In the genomic region with DNA sequence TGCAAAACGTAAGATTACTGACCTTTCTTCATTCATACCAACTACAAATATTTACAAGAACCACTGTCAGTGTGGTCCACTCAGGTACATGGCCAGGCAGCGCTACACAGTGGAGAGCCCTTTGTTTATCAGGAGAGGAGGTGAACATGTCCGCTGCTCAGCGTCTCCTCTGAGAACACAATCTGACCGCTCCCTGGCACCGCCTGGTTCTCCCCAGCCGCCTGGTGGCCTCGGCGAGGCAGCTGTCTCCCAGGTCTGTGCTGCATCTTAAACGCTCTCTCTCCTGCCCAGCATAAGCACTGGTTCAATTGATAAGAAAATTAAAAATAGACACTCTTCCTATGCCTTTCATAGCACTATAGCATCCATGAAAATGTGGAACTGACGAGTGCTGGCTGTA, we compare ENCODE assay signal across 24 cellular contexts.
DNase-seq lines count a peak whose midpoint lies in the region; ATAC-seq and TF ChIP-seq lines count a peak whose summit lies in the region.
"Had no signal": no experiment of that assay in that cellular context is flagged by ENCODE, and none has a peak within 500 bp of the region (broad histone marks: within the 10 kb centered on the region; RNA-seq: fewer than 3 reads in every experiment).

No MANE protein-coding gene starts in this region.

- peaks cover 10% of the 10 kb centered on the region for H3K4me1 Mint-ChIP-seq in chondrocyte (ENCODE audit: low read depth)
- H3K4me1 Mint-ChIP-seq: CD8-positive, alpha-beta memory T cell; immature natural killer cell; neural crest cell; stimulated activated effector memory CD8-positive, alpha-beta T cell treated with anti-CD3 and anti-CD28 coated beads, Interleukin-12 subunit alpha, Interleukin-12 subunit beta, amount 100 ng/mL, for 72 hours had no signal

- peaks cover 27% of the 10 kb centered on the region for H3K27me3 Mint-ChIP-seq in chondrocyte (ENCODE audit: low read depth)

- H3K36me3 Mint-ChIP-seq in chondrocyte (ENCODE audit: low read depth), result peaks cover 3% of the 10 kb centered on the region
- H3K36me3 Mint-ChIP-seq: CD8-positive, alpha-beta memory T cell; immature natural killer cell; stimulated activated effector memory CD8-positive, alpha-beta T cell treated with anti-CD3 and anti-CD28 coated beads, Interleukin-12 subunit alpha, Interleukin-12 subunit beta, amount 100 ng/mL, for 72 hours had no signal

- no peak overlapping the region for H3K27ac Mint-ChIP-seq in chondrocyte (ENCODE audit: unreplicated experiment)
- H3K27ac Mint-ChIP-seq: CD8-positive, alpha-beta memory T cell; HFFc6; stimulated activated effector memory CD8-positive, alpha-beta T cell treated with anti-CD3 and anti-CD28 coated beads, Interleukin-12 subunit alpha, Interleukin-12 subunit beta, amount 100 ng/mL, for 72 hours had no signal

- DNase-seq in DMS153 (lab: John Stamatoyannopoulos, UW), result peak; percentile 18
- peak; percentile 46 for DNase-seq in HT-29 (ENCODE audit: low spot score)
- DNase-seq in chondrocyte (ENCODE audit: low spot score), result peak; percentile 65
- DNase-seq in mucosa of gallbladder (ENCODE audit: low spot score), result peak; percentile 24
- no peak for DNase-seq in NCI-H524 treated with DMSO at 0.1 percent for 48 hours (lab: John Stamatoyannopoulos, UW)
- no peak for DNase-seq in kidney glomerular epithelial cell (lab: John Stamatoyannopoulos, UW)
- DNase-seq: activated CD4-positive, alpha-beta T cell treated with anti-CD3 and anti-CD28 coated beads for 1 hour; activated CD8-positive, alpha-beta memory T cell treated with anti-CD3 and anti-CD28 coated beads for 24 hours; activated naive CD4-positive, alpha-beta T cell treated with anti-CD3 and anti-CD28 coated beads, Interleukin-2, amount 50 U/mL, for 16 hours; activated T-cell treated with anti-CD3 and anti-CD28 coated beads, Interleukin-2, amount 50 U/mL, for 4 hours; CD8-positive, alpha-beta memory T cell; DMS79; HFFc6; immature natural killer cell; NCI-H1105; NCI-H2081; NCI-H526 treated with DMSO at 0.1 percent for 48 hours; psoas muscle; stimulated activated CD4-positive, alpha-beta T cell treated with anti-CD3 and anti-CD28 coated beads, Interleukin-1b, Interleukin-23, amount 100 ng/mL, for 48 hours; T1000; uterus had no signal

- peaks cover 8% of the 10 kb centered on the region for H3K9me3 Mint-ChIP-seq in chondrocyte (ENCODE audit: low read depth)
- H3K9me3 Mint-ChIP-seq: activated T-cell treated with anti-CD3 and anti-CD28 coated beads, Interleukin-2, amount 50 U/mL, for 4 hours; HFFc6; immature natural killer cell; stimulated activated effector memory CD8-positive, alpha-beta T cell treated with anti-CD3 and anti-CD28 coated beads, Interleukin-12 subunit alpha, Interleukin-12 subunit beta, amount 100 ng/mL, for 72 hours had no signal

- TF ChIP-seq CTCF in chondrocyte (IDR thresholded peaks at IDR 0.05), result no peak

- no peak overlapping the region for H3K4me3 Mint-ChIP-seq in chondrocyte (ENCODE audit: unreplicated experiment)
- H3K4me3 Mint-ChIP-seq: activated T-cell treated with anti-CD3 and anti-CD28 coated beads, Interleukin-2, amount 50 U/mL, for 4 hours; CD8-positive, alpha-beta memory T cell; HFFc6; immature natural killer cell; neural crest cell; stimulated activated effector memory CD8-positive, alpha-beta T cell treated with anti-CD3 and anti-CD28 coated beads, Interleukin-12 subunit alpha, Interleukin-12 subunit beta, amount 100 ng/mL, for 72 hours had no signal

- no peak for ATAC-seq in HG03457 (IDR thresholded peaks at IDR 0.05; ENCODE audit: unreplicated experiment)
- ATAC-seq: activated T-cell treated with anti-CD3 and anti-CD28 coated beads, Interleukin-2, amount 50 U/mL, for 4 hours; psoas muscle; stimulated activated effector memory CD8-positive, alpha-beta T cell treated with anti-CD3 and anti-CD28 coated beads, Interleukin-12 subunit alpha, Interleukin-12 subunit beta, amount 100 ng/mL, for 72 hours had no signal

Comparison
In these comparisons a context has a peak if more than half of its experiments do, and no peak if none do; other contexts are left out.
1. DNase-seq: peak in DMS153 (single experiment), HT-29 (single experiment), chondrocyte (single experiment) and mucosa of gallbladder (single experiment); none in NCI-H524 treated with DMSO at 0.1 percent for 48 hours (single experiment) and kidney glomerular epithelial cell (single experiment).